ENCODE assay signal across 14 cellular contexts in genomic region chr3:178043084-178043483, GRCh38.
A peak's percentile ranks its signal among the peaks of the same experiment; 100 is the strongest.
DNase-seq lines count a peak whose midpoint lies in the region; TF ChIP-seq lines count a peak whose summit lies in the region.
"Had no signal": no experiment of that assay in that cellular context is flagged by ENCODE, and none has a peak within 500 bp of the region (broad histone marks: within the 10 kb centered on the region; RNA-seq: fewer than 3 reads in every experiment).

No MANE protein-coding gene starts in this region.

- H3K27ac ChIP-seq in osteoblast (ENCODE audit: low read depth, low read length) (no peak overlapping the region), mesenchymal stem cell (ENCODE audit: low read length, poor library complexity, severe bottlenecking) (no peak overlapping the region), esophagus squamous epithelium (no peak overlapping the region)
- H3K27ac ChIP-seq: A549, Peyer's patch had no signal

- H3K4me3 ChIP-seq in osteoblast (ENCODE audit: insufficient read depth, low read length) (no peak overlapping the region), mesenchymal stem cell (ENCODE audit: insufficient read depth in 1 of 2, low read depth in 1 of 2, low read length in 2 of 2) (no peak overlapping the region), esophagus squamous epithelium (no peak overlapping the region)
- H3K4me3 ChIP-seq: A549, Peyer's patch had no signal

- H3K79me2 ChIP-seq in osteoblast (ENCODE audit: insufficient read depth, low read length) = no peaks in the 10 kb centered on the region

- H3K36me3 ChIP-seq in osteoblast (ENCODE audit: insufficient read depth, low read length) (no peaks in the 10 kb centered on the region), mesenchymal stem cell (ENCODE audit: control insufficient read depth in 1 of 2, insufficient read depth in 2 of 2, low read depth in 1 of 2, low read length in 2 of 2) (no peaks in the 10 kb centered on the region), esophagus squamous epithelium (no peaks in the 10 kb centered on the region)
- H3K36me3 ChIP-seq: BE2C, Peyer's patch had no signal

- H3K4me2 ChIP-seq in osteoblast (ENCODE audit: insufficient read depth, low read length) (no peak overlapping the region), mesenchymal stem cell (ENCODE audit: low read length, poor library complexity, severe bottlenecking) (no peak overlapping the region)
- H3K4me2 ChIP-seq: A549 had no signal

- H2AK5ac ChIP-seq in mesenchymal stem cell (ENCODE audit: low read length, severe bottlenecking) = no peak overlapping the region

- H2BK120ac ChIP-seq in mesenchymal stem cell (ENCODE audit: low read depth, low read length) = no peak overlapping the region

- no peak overlapping the region for H3K4ac ChIP-seq in mesenchymal stem cell (ENCODE audit: low read depth in 1 of 2, low read length in 2 of 2)

- no peak for TF ChIP-seq CTCF in osteoblast (IDR thresholded peaks at IDR 0.05; ENCODE audit: extremely low read depth, low read depth, low read length)
- TF ChIP-seq CTCF in esophagus squamous epithelium (IDR thresholded peaks at IDR 0.05) = no peak

- H2BK5ac ChIP-seq in mesenchymal stem cell (ENCODE audit: low read depth, low read length, poor library complexity, severe bottlenecking) = no peak overlapping the region

- 100% methylated on average over 1 of the region's 3 CpGs for WGBS in mesenchymal stem cell
- 77 to 78% methylated on average over 3 of the region's 3 CpGs for WGBS in esophagus squamous epithelium, 2 donors

- peak; percentile 18 for DNase-seq in DMS153 treated with DMSO at 0.1 percent for 48 hours (lab: John Stamatoyannopoulos, UW; ENCODE audit: unreplicated experiment)
- DNase-seq in NCI-H524 treated with DMSO at 0.1 percent for 48 hours (lab: John Stamatoyannopoulos, UW) = peak; percentile 9
- peak; percentile 2 for DNase-seq in fibroblast of gingiva (ENCODE audit: low read depth)
- no peak for DNase-seq in osteoblast (ENCODE audit: insufficient read length, low spot score, missing footprints)
- DNase-seq in foreskin melanocyte = no peak
- DNase-seq in mesenchymal stem cell = no peak
- no peak for DNase-seq in esophagus squamous epithelium (lab: John Stamatoyannopoulos, UW)
- DNase-seq: BE2C, DND-41, Karpas-422, NCI-H187, NCI-H748 treated with DMSO at 0.1 percent for 48 hours, Peyer's patch had no signal

- H2AFZ ChIP-seq in osteoblast (ENCODE audit: low read length) = peak overlapping the region; percentile 16
- H2AFZ ChIP-seq in mesenchymal stem cell (ENCODE audit: low read depth, low read length) = no peak overlapping the region

- H3K18ac ChIP-seq in mesenchymal stem cell (ENCODE audit: low read depth in 1 of 2, low read length in 2 of 2) = no peak overlapping the region

- H2BK12ac ChIP-seq in mesenchymal stem cell (ENCODE audit: low read length in 2 of 2) = no peak overlapping the region

- no peaks in the 10 kb centered on the region for H3K79me1 ChIP-seq in mesenchymal stem cell (replicated peaks; ENCODE audit: low read length, poor library complexity, severe bottlenecking)

- H3K9me3 ChIP-seq in osteoblast (ENCODE audit: low read depth, low read length) (no peaks in the 10 kb centered on the region), mesenchymal stem cell (ENCODE audit: control insufficient read depth, low read length) (no peaks in the 10 kb centered on the region), esophagus squamous epithelium (no peaks in the 10 kb centered on the region)
- H3K9me3 ChIP-seq: A549, BE2C, Peyer's patch had no signal

- no peak overlapping the region for H3K14ac ChIP-seq in mesenchymal stem cell (ENCODE audit: low read length in 2 of 2)

- no peak overlapping the region for H2BK15ac ChIP-seq in mesenchymal stem cell (ENCODE audit: low read depth, poor library complexity, severe bottlenecking)

- intact Hi-C loops in esophagus squamous epithelium (cut with DNase I) = no loop called here

- H3K4me1 ChIP-seq in osteoblast (ENCODE audit: insufficient read depth, low read length) (no peaks in the 10 kb centered on the region), mesenchymal stem cell (ENCODE audit: control insufficient read depth, insufficient read depth, low read depth, low read length) (no peaks in the 10 kb centered on the region), esophagus squamous epithelium (no peaks in the 10 kb centered on the region)
- H3K4me1 ChIP-seq: A549, Peyer's patch had no signal

- no peak overlapping the region for H4K91ac ChIP-seq in mesenchymal stem cell (ENCODE audit: low read length)

- no peaks in the 10 kb centered on the region for H3K27me3 ChIP-seq in osteoblast (ENCODE audit: insufficient read depth, low read length)
- H3K27me3 ChIP-seq in mesenchymal stem cell (ENCODE audit: control insufficient read depth in 1 of 2, insufficient read depth in 1 of 2, low read length in 2 of 2) = no peaks in the 10 kb centered on the region
- H3K27me3 ChIP-seq in esophagus squamous epithelium = no peaks in the 10 kb centered on the region
- H3K27me3 ChIP-seq: BE2C, Peyer's patch had no signal

- H4K20me1 ChIP-seq in osteoblast (ENCODE audit: insufficient read depth, low read length) = no peaks in the 10 kb centered on the region

- no peak overlapping the region for H3K23ac ChIP-seq in mesenchymal stem cell (ENCODE audit: low read length in 2 of 2)

- no peak for TF ChIP-seq POLR2A in esophagus squamous epithelium (IDR thresholded peaks at IDR 0.05)

- H4K8ac ChIP-seq in mesenchymal stem cell (ENCODE audit: low read length) = no peak overlapping the region

- no peak overlapping the region for H3K9ac ChIP-seq in mesenchymal stem cell (ENCODE audit: low read length)

Comparison
In these comparisons a context has a peak if more than half of its experiments do, and no peak if none do; other contexts are left out.
1. DNase-seq: peak in DMS153 treated with DMSO at 0.1 percent for 48 hours (single experiment), NCI-H524 treated with DMSO at 0.1 percent for 48 hours (single experiment) and fibroblast of gingiva (single experiment); none in osteoblast (single experiment), foreskin melanocyte (single experiment), mesenchymal stem cell (single experiment) and esophagus squamous epithelium (single experiment).